ENCODE assay signal across 1 cellular context in genomic region chr4:86934772-86935498, GRCh38.
TF ChIP-seq lines count a peak whose summit lies in the region.

A gene with protein sequence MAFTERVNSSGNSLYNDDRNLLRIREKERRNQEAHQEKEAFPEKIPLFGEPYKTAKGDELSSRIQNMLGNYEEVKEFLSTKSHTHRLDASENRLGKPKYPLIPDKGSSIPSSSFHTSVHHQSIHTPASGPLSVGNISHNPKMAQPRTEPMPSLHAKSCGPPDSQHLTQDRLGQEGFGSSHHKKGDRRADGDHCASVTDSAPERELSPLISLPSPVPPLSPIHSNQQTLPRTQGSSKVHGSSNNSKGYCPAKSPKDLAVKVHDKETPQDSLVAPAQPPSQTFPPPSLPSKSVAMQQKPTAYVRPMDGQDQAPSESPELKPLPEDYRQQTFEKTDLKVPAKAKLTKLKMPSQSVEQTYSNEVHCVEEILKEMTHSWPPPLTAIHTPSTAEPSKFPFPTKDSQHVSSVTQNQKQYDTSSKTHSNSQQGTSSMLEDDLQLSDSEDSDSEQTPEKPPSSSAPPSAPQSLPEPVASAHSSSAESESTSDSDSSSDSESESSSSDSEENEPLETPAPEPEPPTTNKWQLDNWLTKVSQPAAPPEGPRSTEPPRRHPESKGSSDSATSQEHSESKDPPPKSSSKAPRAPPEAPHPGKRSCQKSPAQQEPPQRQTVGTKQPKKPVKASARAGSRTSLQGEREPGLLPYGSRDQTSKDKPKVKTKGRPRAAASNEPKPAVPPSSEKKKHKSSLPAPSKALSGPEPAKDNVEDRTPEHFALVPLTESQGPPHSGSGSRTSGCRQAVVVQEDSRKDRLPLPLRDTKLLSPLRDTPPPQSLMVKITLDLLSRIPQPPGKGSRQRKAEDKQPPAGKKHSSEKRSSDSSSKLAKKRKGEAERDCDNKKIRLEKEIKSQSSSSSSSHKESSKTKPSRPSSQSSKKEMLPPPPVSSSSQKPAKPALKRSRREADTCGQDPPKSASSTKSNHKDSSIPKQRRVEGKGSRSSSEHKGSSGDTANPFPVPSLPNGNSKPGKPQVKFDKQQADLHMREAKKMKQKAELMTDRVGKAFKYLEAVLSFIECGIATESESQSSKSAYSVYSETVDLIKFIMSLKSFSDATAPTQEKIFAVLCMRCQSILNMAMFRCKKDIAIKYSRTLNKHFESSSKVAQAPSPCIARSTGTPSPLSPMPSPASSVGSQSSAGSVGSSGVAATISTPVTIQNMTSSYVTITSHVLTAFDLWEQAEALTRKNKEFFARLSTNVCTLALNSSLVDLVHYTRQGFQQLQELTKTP (plus strand): TSS chr4:86935011. CDS start chr4:86948534, 13,523 bp downstream.

TF ChIP-seq in K562, 482 proteins besides CTCF, POLR2A, EP300 and RAD21 (continued from another document and continues in another):
- TF ChIP-seq, protein P1, sequence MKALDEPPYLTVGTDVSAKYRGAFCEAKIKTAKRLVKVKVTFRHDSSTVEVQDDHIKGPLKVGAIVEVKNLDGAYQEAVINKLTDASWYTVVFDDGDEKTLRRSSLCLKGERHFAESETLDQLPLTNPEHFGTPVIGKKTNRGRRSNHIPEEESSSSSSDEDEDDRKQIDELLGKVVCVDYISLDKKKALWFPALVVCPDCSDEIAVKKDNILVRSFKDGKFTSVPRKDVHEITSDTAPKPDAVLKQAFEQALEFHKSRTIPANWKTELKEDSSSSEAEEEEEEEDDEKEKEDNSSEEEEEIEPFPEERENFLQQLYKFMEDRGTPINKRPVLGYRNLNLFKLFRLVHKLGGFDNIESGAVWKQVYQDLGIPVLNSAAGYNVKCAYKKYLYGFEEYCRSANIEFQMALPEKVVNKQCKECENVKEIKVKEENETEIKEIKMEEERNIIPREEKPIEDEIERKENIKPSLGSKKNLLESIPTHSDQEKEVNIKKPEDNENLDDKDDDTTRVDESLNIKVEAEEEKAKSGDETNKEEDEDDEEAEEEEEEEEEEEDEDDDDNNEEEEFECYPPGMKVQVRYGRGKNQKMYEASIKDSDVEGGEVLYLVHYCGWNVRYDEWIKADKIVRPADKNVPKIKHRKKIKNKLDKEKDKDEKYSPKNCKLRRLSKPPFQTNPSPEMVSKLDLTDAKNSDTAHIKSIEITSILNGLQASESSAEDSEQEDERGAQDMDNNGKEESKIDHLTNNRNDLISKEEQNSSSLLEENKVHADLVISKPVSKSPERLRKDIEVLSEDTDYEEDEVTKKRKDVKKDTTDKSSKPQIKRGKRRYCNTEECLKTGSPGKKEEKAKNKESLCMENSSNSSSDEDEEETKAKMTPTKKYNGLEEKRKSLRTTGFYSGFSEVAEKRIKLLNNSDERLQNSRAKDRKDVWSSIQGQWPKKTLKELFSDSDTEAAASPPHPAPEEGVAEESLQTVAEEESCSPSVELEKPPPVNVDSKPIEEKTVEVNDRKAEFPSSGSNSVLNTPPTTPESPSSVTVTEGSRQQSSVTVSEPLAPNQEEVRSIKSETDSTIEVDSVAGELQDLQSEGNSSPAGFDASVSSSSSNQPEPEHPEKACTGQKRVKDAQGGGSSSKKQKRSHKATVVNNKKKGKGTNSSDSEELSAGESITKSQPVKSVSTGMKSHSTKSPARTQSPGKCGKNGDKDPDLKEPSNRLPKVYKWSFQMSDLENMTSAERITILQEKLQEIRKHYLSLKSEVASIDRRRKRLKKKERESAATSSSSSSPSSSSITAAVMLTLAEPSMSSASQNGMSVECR (CRISPR knock-in tag; IDR thresholded peaks at IDR 0.05), result peak; percentile 71
- TF ChIP-seq ILF3 (IDR thresholded peaks at IDR 0.05; ENCODE audit: borderline replicate concordance), result 0 out of 2 replicates have a peak, but pooled peaks have one; percentile 43
- peak; percentile 40; the same call in 1 of the 2 replicates for TF ChIP-seq CREB1 (IDR thresholded peaks at IDR 0.05)
- TF ChIP-seq CREB1 (CRISPR knock-in tag; IDR thresholded peaks at IDR 0.05), result peak; percentile 66
- TF ChIP-seq, protein P2, sequence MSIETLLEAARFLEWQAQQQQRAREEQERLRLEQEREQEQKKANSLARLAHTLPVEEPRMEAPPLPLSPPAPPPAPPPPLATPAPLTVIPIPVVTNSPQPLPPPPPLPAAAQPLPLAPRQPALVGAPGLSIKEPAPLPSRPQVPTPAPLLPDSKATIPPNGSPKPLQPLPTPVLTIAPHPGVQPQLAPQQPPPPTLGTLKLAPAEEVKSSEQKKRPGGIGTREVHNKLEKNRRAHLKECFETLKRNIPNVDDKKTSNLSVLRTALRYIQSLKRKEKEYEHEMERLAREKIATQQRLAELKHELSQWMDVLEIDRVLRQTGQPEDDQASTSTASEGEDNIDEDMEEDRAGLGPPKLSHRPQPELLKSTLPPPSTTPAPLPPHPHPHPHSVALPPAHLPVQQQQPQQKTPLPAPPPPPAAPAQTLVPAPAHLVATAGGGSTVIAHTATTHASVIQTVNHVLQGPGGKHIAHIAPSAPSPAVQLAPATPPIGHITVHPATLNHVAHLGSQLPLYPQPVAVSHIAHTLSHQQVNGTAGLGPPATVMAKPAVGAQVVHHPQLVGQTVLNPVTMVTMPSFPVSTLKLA (conservative IDR thresholded peaks at IDR 0.05), result peak in 1 of 2 experiments; percentile 62; a peak in 1 of 4 replicates
- peak; percentile 70; the same call in 1 of the 2 replicates for TF ChIP-seq NR2C2 (CRISPR knock-in tag; IDR thresholded peaks at IDR 0.05)
- TF ChIP-seq NR2C2 (tag; IDR thresholded peaks at IDR 0.05), result peak; percentile 88
- peak; percentile 54; the same call in 1 of the 2 replicates for TF ChIP-seq JUND (IDR thresholded peaks at IDR 0.05; ENCODE audit: borderline replicate concordance, low read depth, low read length)
- TF ChIP-seq JUND (tag; IDR thresholded peaks at IDR 0.05; ENCODE audit: borderline replicate concordance, low read depth, low read length), result peak; percentile 9; the same call in 1 of the 3 replicates
- no peak for TF ChIP-seq ID3 (CRISPR knock-in tag; IDR thresholded peaks at IDR 0.05)
- TF ChIP-seq ID3 (tag; IDR thresholded peaks at IDR 0.05), result 0 out of 2 replicates have a peak, but pooled peaks have one; percentile 19
- no peak for TF ChIP-seq ZNF444 (CRISPR knock-in tag; IDR thresholded peaks at IDR 0.05)
- peak; percentile 94 for TF ChIP-seq ZNF24 (IDR thresholded peaks at IDR 0.05)
- no peak for TF ChIP-seq MEF2A (IDR thresholded peaks at IDR 0.05; ENCODE audit: control insufficient read depth, low read depth, low read length)
- TF ChIP-seq ZNF431 (CRISPR knock-in tag; IDR thresholded peaks at IDR 0.05), result 0 out of 2 replicates have a peak, but pooled peaks have one; percentile 11
- TF ChIP-seq SP1 (CRISPR knock-in tag; IDR thresholded peaks at IDR 0.05), result peak; percentile 25; the same call in 1 of the 2 replicates
- TF ChIP-seq POLR3A (IDR thresholded peaks at IDR 0.05; ENCODE audit: borderline replicate concordance, extremely low read depth, insufficient read depth, insufficient read length), result no peak
- TF ChIP-seq HMGN3 (IDR thresholded peaks at IDR 0.05; ENCODE audit: borderline replicate concordance, extremely low read depth, insufficient read length, low read depth, low read length), result peak; percentile 67
- TF ChIP-seq MTA3 (IDR thresholded peaks at IDR 0.05; ENCODE audit: borderline replicate concordance), result peak; percentile 83; the same call in 1 of the 2 replicates
- TF ChIP-seq PHF21A (IDR thresholded peaks at IDR 0.05; ENCODE audit: borderline replicate concordance, low read depth), result peak; percentile 27; the same call in 1 of the 2 replicates
- no peak for TF ChIP-seq DNMT1 (IDR thresholded peaks at IDR 0.05)
- TF ChIP-seq MYNN (IDR thresholded peaks at IDR 0.05), result 0 out of 2 replicates have a peak, but pooled peaks have one; percentile 48
- no peak for TF ChIP-seq MYNN (CRISPR knock-in tag; IDR thresholded peaks at IDR 0.05)
- 0 out of 4 replicates have a peak, but pooled peaks have one; percentile 12 to 45 for TF ChIP-seq RCOR1 (IDR thresholded peaks at IDR 0.05; ENCODE audit: borderline replicate concordance in 1 of 2, low read depth in 2 of 2, low read length in 2 of 2)
- TF ChIP-seq, protein P3, sequence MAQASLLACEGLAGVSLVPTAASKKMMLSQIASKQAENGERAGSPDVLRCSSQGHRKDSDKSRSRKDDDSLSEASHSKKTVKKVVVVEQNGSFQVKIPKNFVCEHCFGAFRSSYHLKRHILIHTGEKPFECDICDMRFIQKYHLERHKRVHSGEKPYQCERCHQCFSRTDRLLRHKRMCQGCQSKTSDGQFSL (CRISPR knock-in tag; IDR thresholded peaks at IDR 0.05), result peak; percentile 96
- TF ChIP-seq, protein P3 (tag; IDR thresholded peaks at IDR 0.05), result peak in 1 of 2 experiments; percentile 80; a peak in 1 of 4 replicates
- peak; percentile 72 for TF ChIP-seq TBP (optimal IDR thresholded peaks at IDR 0.05; ENCODE audit: low read depth, low read length)
- TF ChIP-seq THRB (CRISPR knock-in tag; conservative IDR thresholded peaks at IDR 0.05), result no peak
- TF ChIP-seq TEAD2 (tag; IDR thresholded peaks at IDR 0.05), result no peak
- TF ChIP-seq, protein P4, sequence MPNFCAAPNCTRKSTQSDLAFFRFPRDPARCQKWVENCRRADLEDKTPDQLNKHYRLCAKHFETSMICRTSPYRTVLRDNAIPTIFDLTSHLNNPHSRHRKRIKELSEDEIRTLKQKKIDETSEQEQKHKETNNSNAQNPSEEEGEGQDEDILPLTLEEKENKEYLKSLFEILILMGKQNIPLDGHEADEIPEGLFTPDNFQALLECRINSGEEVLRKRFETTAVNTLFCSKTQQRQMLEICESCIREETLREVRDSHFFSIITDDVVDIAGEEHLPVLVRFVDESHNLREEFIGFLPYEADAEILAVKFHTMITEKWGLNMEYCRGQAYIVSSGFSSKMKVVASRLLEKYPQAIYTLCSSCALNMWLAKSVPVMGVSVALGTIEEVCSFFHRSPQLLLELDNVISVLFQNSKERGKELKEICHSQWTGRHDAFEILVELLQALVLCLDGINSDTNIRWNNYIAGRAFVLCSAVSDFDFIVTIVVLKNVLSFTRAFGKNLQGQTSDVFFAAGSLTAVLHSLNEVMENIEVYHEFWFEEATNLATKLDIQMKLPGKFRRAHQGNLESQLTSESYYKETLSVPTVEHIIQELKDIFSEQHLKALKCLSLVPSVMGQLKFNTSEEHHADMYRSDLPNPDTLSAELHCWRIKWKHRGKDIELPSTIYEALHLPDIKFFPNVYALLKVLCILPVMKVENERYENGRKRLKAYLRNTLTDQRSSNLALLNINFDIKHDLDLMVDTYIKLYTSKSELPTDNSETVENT (CRISPR knock-in tag; IDR thresholded peaks at IDR 0.05), result peak; percentile 73; the same call in 1 of the 2 replicates
- TF ChIP-seq HCFC1 (IDR thresholded peaks at IDR 0.05; ENCODE audit: low read depth, low read length), result peak; percentile 45; the same call in 1 of the 2 replicates
- peak; percentile 72 for TF ChIP-seq ATF7 (IDR thresholded peaks at IDR 0.05)
- peak; percentile 88 to 90 for TF ChIP-seq NRF1 (conservative IDR thresholded peaks at IDR 0.05 in 1 of 2, IDR thresholded peaks at IDR 0.05 in 1 of 2)
- no peak for TF ChIP-seq ZEB2 (IDR thresholded peaks at IDR 0.05)
- TF ChIP-seq MEIS2 (IDR thresholded peaks at IDR 0.05; ENCODE audit: partially characterized antibody), result peak; percentile 65
- no peak for TF ChIP-seq SNRNP70 (optimal IDR thresholded peaks at IDR 0.05; ENCODE audit: low read depth, low read length)
- TF ChIP-seq, protein P5, sequence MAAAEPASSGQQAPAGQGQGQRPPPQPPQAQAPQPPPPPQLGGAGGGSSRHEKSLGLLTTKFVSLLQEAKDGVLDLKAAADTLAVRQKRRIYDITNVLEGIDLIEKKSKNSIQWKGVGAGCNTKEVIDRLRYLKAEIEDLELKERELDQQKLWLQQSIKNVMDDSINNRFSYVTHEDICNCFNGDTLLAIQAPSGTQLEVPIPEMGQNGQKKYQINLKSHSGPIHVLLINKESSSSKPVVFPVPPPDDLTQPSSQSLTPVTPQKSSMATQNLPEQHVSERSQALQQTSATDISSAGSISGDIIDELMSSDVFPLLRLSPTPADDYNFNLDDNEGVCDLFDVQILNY (CRISPR knock-in tag; IDR thresholded peaks at IDR 0.05), result no peak
- TF ChIP-seq ZBTB7A (IDR thresholded peaks at IDR 0.05; ENCODE audit: borderline replicate concordance, control insufficient read depth, low read depth, low read length), result peak; percentile 22
- TF ChIP-seq UBTF (IDR thresholded peaks at IDR 0.05; ENCODE audit: borderline replicate concordance in 1 of 2, low read depth in 2 of 2, low read length in 2 of 2), result peak in 1 of 2 experiments; percentile 92; a peak in 2 of 4 replicates
- no peak for TF ChIP-seq ZNF695 (CRISPR knock-in tag; IDR thresholded peaks at IDR 0.05)
- no peak for TF ChIP-seq MCM7 (IDR thresholded peaks at IDR 0.05)
